ENCODE assay signal across 14 cellular contexts in the genomic region with DNA sequence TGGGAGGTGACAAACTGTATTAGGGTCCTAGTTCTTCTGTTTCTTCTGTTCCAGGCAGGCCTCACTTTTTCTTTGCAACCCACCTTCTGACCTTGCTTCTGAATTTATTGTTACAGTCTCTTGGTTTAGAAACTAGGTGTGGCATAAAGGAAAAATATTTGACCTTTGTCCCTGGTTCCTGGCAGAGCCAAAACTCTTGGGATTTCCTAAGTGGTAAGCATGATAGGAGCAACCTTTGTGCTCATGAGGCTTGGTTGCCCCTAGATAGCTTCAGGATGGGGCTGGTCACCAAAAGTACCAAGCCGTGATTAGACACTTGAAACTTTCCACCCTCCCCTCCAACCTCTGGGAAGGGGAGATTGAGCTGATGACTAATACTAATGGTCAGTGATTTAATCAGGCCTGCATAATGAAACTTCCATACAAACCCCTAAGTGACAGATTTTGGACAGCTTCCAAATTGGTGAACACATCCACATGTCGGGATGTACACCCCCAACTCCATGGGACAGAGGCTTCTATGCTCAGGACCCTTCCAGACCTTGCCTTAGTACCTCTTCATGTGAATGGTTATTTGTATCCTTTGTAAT. TPM values are rescaled to one million over a fixed set of nuclear protein-coding genes. Genes with fewer than 3 reads are reported as not detected.
DNase-seq lines count a peak whose midpoint lies in the region; ATAC-seq and TF ChIP-seq lines count a peak whose summit lies in the region.
"Had no signal": no experiment of that assay in that cellular context is flagged by ENCODE, and none has a peak within 500 bp of the region (broad histone marks: within the 10 kb centered on the region; RNA-seq: fewer than 3 reads in every experiment).

No MANE protein-coding gene starts in this region.

- peak overlapping the region; percentile 86 for H3K27ac Mint-ChIP-seq in activated T-cell treated with anti-CD3 and anti-CD28 coated beads, Interleukin-2, amount 50 U/mL, for 24 hours
- peak overlapping the region; percentile 28 for H3K27ac Mint-ChIP-seq in stimulated activated memory B cell treated with anti-CD40 and anti-IgM and Interleukin-4, amounts not matched to agents 10 μg/mL and 1 μg/mL and 100 μg/mL, for 72 hours
- H3K27ac Mint-ChIP-seq: WTC11 had no signal

- H3K9me3 ChIP-seq in PC-3 (ENCODE audit: low read length) = no peaks in the 10 kb centered on the region
- no peaks in the 10 kb centered on the region for H3K9me3 ChIP-seq in duodenal mucosa (ENCODE audit: control insufficient read depth in 1 of 2, low read length in 2 of 2)
- H3K9me3 ChIP-seq: testis had no signal

- TF ChIP-seq CTCF in PC-3 (conservative IDR thresholded peaks at IDR 0.05; ENCODE audit: low read depth, low read length) = no peak

- ATAC-seq in activated T-cell treated with anti-CD3 and anti-CD28 coated beads, Interleukin-2, amount 50 U/mL, for 4 hours = no peak
- ATAC-seq in PC-3 (no peak), GM21786 (IDR thresholded peaks at IDR 0.05; ENCODE audit: unreplicated experiment) (no peak)
- no peak for ATAC-seq in stimulated activated memory B cell treated with anti-CD40 and anti-IgM and Interleukin-4, amounts not matched to agents 10 μg/mL and 1 μg/mL and 100 μg/mL, for 72 hours
- ATAC-seq: esophagus mucosa, WTC11 had no signal

- H3K4me3 ChIP-seq in PC-3 (ENCODE audit: low read length) = no peak overlapping the region
- peak overlapping the region in 1 of 2 donors; percentile 1 for H3K4me3 ChIP-seq in duodenal mucosa (ENCODE audit: low read depth in 1 of 2, low read length in 2 of 2)
- H3K4me3 ChIP-seq: testis had no signal

- H3K27me3 ChIP-seq in PC-3 (ENCODE audit: low read length) (no peaks in the 10 kb centered on the region), duodenal mucosa (ENCODE audit: control insufficient read depth in 1 of 2, insufficient read depth in 2 of 2, low read length in 2 of 2) (no peaks in the 10 kb centered on the region)
- H3K27me3 ChIP-seq: testis had no signal

- no peaks in the 10 kb centered on the region for H3K27me3 Mint-ChIP-seq in activated T-cell treated with anti-CD3 and anti-CD28 coated beads, Interleukin-2, amount 50 U/mL, for 24 hours
- H3K27me3 Mint-ChIP-seq in activated T-cell treated with anti-CD3 and anti-CD28 coated beads, Interleukin-2, amount 50 U/mL, for 4 hours (ENCODE audit: low read depth) = no peaks in the 10 kb centered on the region
- no peaks in the 10 kb centered on the region for H3K27me3 Mint-ChIP-seq in stimulated activated memory B cell treated with anti-CD40 and anti-IgM and Interleukin-4, amounts not matched to agents 10 μg/mL and 1 μg/mL and 100 μg/mL, for 72 hours

- H3K4me2 ChIP-seq in PC-3 (ENCODE audit: low read length) = peak overlapping the region; percentile 1; the same call in 1 of the 2 replicates

- DNase-seq in activated T-cell treated with anti-CD3 and anti-CD28 coated beads, Interleukin-2, amount 50 U/mL, for 24 hours = no peak
- DNase-seq in activated T-cell treated with anti-CD3 and anti-CD28 coated beads, Interleukin-2, amount 50 U/mL, for 4 hours = no peak
- no peak for DNase-seq in PC-3
- no peak for DNase-seq in NCI-H1092 treated with DMSO at 0.1 percent for 48 hours (lab: John Stamatoyannopoulos, UW)
- no peak for DNase-seq in NCI-H69 (lab: John Stamatoyannopoulos, UW)
- DNase-seq: islet precursor cell, NCI-H2107, posterior cingulate gyrus, testis had no signal

- peaks cover 19% of the 10 kb centered on the region for H3K79me2 ChIP-seq in PC-3 (ENCODE audit: low read length)

- POLR2A ChIA-PET in PC-3 (lab: Charles Lee; ENCODE audit: unreplicated experiment) = no interaction called here

- no peak overlapping the region for H3K4me3 Mint-ChIP-seq in activated T-cell treated with anti-CD3 and anti-CD28 coated beads, Interleukin-2, amount 50 U/mL, for 24 hours
- H3K4me3 Mint-ChIP-seq in activated T-cell treated with anti-CD3 and anti-CD28 coated beads, Interleukin-2, amount 50 U/mL, for 4 hours = no peak overlapping the region
- no peak overlapping the region for H3K4me3 Mint-ChIP-seq in stimulated activated memory B cell treated with anti-CD40 and anti-IgM and Interleukin-4, amounts not matched to agents 10 μg/mL and 1 μg/mL and 100 μg/mL, for 72 hours
- H3K4me3 Mint-ChIP-seq: WTC11 had no signal

- intact Hi-C loops in PC-3 (cut with micrococcal nuclease) = no loop called here

- H3K9ac ChIP-seq in PC-3 (ENCODE audit: low read length) (no peak overlapping the region), duodenal mucosa (ENCODE audit: low read depth in 1 of 2, low read length in 2 of 2) (peak overlapping the region in 1 of 2 donors; percentile 40)

- BruUV-seq in PC-3 (replicated peaks; lab: Mats Ljungman, UMichigan) = no TSS peak

- H3F3A ChIP-seq in PC-3 (ENCODE audit: low read length, unreplicated experiment) = no peaks in the 10 kb centered on the region

- H3K4me1 Mint-ChIP-seq in activated T-cell treated with anti-CD3 and anti-CD28 coated beads, Interleukin-2, amount 50 U/mL, for 24 hours (ENCODE audit: low read depth) = peaks cover 60% of the 10 kb centered on the region
- H3K4me1 Mint-ChIP-seq in activated T-cell treated with anti-CD3 and anti-CD28 coated beads, Interleukin-2, amount 50 U/mL, for 4 hours (ENCODE audit: low read depth) = peaks cover 47% of the 10 kb centered on the region
- peaks cover 51% of the 10 kb centered on the region for H3K4me1 Mint-ChIP-seq in stimulated activated memory B cell treated with anti-CD40 and anti-IgM and Interleukin-4, amounts not matched to agents 10 μg/mL and 1 μg/mL and 100 μg/mL, for 72 hours

- no peaks in the 10 kb centered on the region for H3K9me2 ChIP-seq in PC-3 (replicated peaks; ENCODE audit: low read length)

- no peak overlapping the region for H2AFZ ChIP-seq in PC-3 (ENCODE audit: low read length)

- no peaks in the 10 kb centered on the region for H4K20me1 ChIP-seq in PC-3 (ENCODE audit: low read length)

- peaks cover 55% of the 10 kb centered on the region for H3K36me3 Mint-ChIP-seq in activated T-cell treated with anti-CD3 and anti-CD28 coated beads, Interleukin-2, amount 50 U/mL, for 24 hours (ENCODE audit: low read depth)
- peaks cover 12% of the 10 kb centered on the region for H3K36me3 Mint-ChIP-seq in activated T-cell treated with anti-CD3 and anti-CD28 coated beads, Interleukin-2, amount 50 U/mL, for 4 hours (ENCODE audit: insufficient read depth)
- peaks cover 26% of the 10 kb centered on the region for H3K36me3 Mint-ChIP-seq in stimulated activated memory B cell treated with anti-CD40 and anti-IgM and Interleukin-4, amounts not matched to agents 10 μg/mL and 1 μg/mL and 100 μg/mL, for 72 hours

- no peaks in the 10 kb centered on the region for H3K9me3 Mint-ChIP-seq in activated T-cell treated with anti-CD3 and anti-CD28 coated beads, Interleukin-2, amount 50 U/mL, for 24 hours
- no peaks in the 10 kb centered on the region for H3K9me3 Mint-ChIP-seq in activated T-cell treated with anti-CD3 and anti-CD28 coated beads, Interleukin-2, amount 50 U/mL, for 4 hours
- no peaks in the 10 kb centered on the region for H3K9me3 Mint-ChIP-seq in stimulated activated memory B cell treated with anti-CD40 and anti-IgM and Interleukin-4, amounts not matched to agents 10 μg/mL and 1 μg/mL and 100 μg/mL, for 72 hours
- H3K9me3 Mint-ChIP-seq: WTC11 had no signal

- CTCF ChIA-PET in PC-3 (lab: Charles Lee) = no interaction called here

- H3K4me1 ChIP-seq in PC-3 (ENCODE audit: insufficient read depth, low read length) (peaks cover 9% of the 10 kb centered on the region), duodenal mucosa (ENCODE audit: control insufficient read depth in 1 of 2, insufficient read depth in 2 of 2, low read length in 2 of 2) (peaks cover 44 to 45% of the 10 kb centered on the region in 2 donors)

- H3K36me3 ChIP-seq in PC-3 (ENCODE audit: low read depth, low read length) (peaks cover 28% of the 10 kb centered on the region), duodenal mucosa (ENCODE audit: control insufficient read depth in 1 of 2, insufficient read depth in 2 of 2, low read length in 2 of 2) (peaks cover 21 to 31% of the 10 kb centered on the region in 2 donors)

- no peak overlapping the region for H3K27ac ChIP-seq in PC-3 (ENCODE audit: low read length)
- peak overlapping the region; percentile 59 for H3K27ac ChIP-seq in duodenal mucosa (ENCODE audit: low read depth, low read length)
- H3K27ac ChIP-seq: testis had no signal

RNA-seq across cellular contexts. Expression of gene NUB1, which starts 4.7 kb away (rescaled TPM):
- 10 to 100 TPM; 25.9 to 26.9 (median 26.5) TPM for total RNA-seq in activated T-cell treated with anti-CD3 and anti-CD28 coated beads, Interleukin-2, amount 50 U/mL, for 4 hours
- total RNA-seq in PC-3 (2014; rRNA removed) = 40.1 and 47.0 TPM in 2 replicates
